In the genomic region with DNA sequence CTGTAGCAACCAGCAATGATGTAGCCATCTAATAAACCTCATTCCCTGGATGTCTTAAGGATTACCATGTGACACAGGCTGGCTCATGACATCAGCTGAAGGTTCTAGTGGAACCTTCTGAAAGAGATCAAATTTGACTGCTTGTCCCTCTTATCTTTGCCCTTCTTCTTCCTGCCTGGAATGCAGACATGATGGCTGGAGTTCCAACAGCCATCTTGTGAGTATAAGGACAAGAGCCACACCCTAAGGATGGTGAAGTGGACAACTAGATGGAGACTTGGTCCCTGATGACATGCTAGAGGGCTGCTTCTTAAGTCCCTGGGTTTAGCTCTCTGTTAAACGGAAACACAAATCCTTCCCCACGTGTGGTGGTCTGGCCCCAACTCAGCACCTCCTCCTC, we compare ENCODE assay signal across 3 cellular contexts.
TF ChIP-seq lines count a peak whose summit lies in the region.

No MANE protein-coding gene starts in this region.

TF ChIP-seq in HEK293, 187 proteins besides CTCF, POLR2A, EP300 and RAD21:
- TF ChIP-seq ZNF76 (tag by site-specific recombination; IDR thresholded peaks at IDR 0.05; ENCODE audit: borderline replicate concordance, low read depth) (no peak), KLF7 (tag by site-specific recombination; IDR thresholded peaks at IDR 0.05; ENCODE audit: borderline replicate concordance) (0 out of 2 replicates have a peak, but pooled peaks have one; percentile 18), KLF8 (tag by site-specific recombination; IDR thresholded peaks at IDR 0.05) (peak; percentile 50), ZNF830 (tag by site-specific recombination; IDR thresholded peaks at IDR 0.05; ENCODE audit: low read depth) (no peak), KLF1 (tag by site-specific recombination; IDR thresholded peaks at IDR 0.05) (no peak), SETDB1 (IDR thresholded peaks at IDR 0.05; ENCODE audit: insufficient read length, low read length) (peak; percentile 12), ZNF174 (tag by site-specific recombination; IDR thresholded peaks at IDR 0.05) (no peak)
- TF ChIP-seq, protein P1, sequence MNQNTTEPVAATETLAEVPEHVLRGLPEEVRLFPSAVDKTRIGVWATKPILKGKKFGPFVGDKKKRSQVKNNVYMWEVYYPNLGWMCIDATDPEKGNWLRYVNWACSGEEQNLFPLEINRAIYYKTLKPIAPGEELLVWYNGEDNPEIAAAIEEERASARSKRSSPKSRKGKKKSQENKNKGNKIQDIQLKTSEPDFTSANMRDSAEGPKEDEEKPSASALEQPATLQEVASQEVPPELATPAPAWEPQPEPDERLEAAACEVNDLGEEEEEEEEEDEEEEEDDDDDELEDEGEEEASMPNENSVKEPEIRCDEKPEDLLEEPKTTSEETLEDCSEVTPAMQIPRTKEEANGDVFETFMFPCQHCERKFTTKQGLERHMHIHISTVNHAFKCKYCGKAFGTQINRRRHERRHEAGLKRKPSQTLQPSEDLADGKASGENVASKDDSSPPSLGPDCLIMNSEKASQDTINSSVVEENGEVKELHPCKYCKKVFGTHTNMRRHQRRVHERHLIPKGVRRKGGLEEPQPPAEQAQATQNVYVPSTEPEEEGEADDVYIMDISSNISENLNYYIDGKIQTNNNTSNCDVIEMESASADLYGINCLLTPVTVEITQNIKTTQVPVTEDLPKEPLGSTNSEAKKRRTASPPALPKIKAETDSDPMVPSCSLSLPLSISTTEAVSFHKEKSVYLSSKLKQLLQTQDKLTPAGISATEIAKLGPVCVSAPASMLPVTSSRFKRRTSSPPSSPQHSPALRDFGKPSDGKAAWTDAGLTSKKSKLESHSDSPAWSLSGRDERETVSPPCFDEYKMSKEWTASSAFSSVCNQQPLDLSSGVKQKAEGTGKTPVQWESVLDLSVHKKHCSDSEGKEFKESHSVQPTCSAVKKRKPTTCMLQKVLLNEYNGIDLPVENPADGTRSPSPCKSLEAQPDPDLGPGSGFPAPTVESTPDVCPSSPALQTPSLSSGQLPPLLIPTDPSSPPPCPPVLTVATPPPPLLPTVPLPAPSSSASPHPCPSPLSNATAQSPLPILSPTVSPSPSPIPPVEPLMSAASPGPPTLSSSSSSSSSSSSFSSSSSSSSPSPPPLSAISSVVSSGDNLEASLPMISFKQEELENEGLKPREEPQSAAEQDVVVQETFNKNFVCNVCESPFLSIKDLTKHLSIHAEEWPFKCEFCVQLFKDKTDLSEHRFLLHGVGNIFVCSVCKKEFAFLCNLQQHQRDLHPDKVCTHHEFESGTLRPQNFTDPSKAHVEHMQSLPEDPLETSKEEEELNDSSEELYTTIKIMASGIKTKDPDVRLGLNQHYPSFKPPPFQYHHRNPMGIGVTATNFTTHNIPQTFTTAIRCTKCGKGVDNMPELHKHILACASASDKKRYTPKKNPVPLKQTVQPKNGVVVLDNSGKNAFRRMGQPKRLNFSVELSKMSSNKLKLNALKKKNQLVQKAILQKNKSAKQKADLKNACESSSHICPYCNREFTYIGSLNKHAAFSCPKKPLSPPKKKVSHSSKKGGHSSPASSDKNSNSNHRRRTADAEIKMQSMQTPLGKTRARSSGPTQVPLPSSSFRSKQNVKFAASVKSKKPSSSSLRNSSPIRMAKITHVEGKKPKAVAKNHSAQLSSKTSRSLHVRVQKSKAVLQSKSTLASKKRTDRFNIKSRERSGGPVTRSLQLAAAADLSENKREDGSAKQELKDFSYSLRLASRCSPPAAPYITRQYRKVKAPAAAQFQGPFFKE (tag by site-specific recombination; IDR thresholded peaks at IDR 0.05; ENCODE audit: borderline replicate concordance): no peak
- TF ChIP-seq, protein P2, sequence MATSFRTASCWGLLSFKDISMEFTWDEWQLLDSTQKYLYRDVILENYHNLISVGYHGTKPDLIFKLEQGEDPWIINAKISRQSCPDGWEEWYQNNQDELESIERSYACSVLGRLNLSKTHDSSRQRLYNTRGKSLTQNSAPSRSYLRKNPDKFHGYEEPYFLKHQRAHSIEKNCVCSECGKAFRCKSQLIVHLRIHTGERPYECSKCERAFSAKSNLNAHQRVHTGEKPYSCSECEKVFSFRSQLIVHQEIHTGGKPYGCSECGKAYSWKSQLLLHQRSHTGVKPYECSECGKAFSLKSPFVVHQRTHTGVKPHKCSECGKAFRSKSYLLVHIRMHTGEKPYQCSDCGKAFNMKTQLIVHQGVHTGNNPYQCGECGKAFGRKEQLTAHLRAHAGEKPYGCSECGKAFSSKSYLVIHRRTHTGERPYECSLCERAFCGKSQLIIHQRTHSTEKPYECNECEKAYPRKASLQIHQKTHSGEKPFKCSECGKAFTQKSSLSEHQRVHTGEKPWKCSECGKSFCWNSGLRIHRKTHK (tag by site-specific recombination; IDR thresholded peaks at IDR 0.05): no peak

TF ChIP-seq in K562, 482 proteins besides CTCF, POLR2A, EP300 and RAD21:
- TF ChIP-seq HLTF (IDR thresholded peaks at IDR 0.05) (peak; percentile 78; the same call in 1 of the 2 replicates), DNMT1 (IDR thresholded peaks at IDR 0.05) (no peak), ZNF165 (CRISPR knock-in tag; IDR thresholded peaks at IDR 0.05; ENCODE audit: borderline replicate concordance) (no peak), KDM1A (IDR thresholded peaks at IDR 0.05) (peak in 1 of 2 experiments; percentile 33; a peak in 1 of 4 replicates), PHB2 (IDR thresholded peaks at IDR 0.05; ENCODE audit: low read depth) (no peak), RBM25 (IDR thresholded peaks at IDR 0.05; ENCODE audit: low read depth, low read length, severe bottlenecking) (peak; percentile 81), RCOR1 (IDR thresholded peaks at IDR 0.05; ENCODE audit: borderline replicate concordance in 1 of 2, low read depth in 2 of 2, low read length in 2 of 2) (peak in 1 of 2 experiments; percentile 49; a peak in 1 of 4 replicates), BCOR (IDR thresholded peaks at IDR 0.05) (peak; percentile 53; the same call in 1 of the 2 replicates)
- TF ChIP-seq, protein P3, sequence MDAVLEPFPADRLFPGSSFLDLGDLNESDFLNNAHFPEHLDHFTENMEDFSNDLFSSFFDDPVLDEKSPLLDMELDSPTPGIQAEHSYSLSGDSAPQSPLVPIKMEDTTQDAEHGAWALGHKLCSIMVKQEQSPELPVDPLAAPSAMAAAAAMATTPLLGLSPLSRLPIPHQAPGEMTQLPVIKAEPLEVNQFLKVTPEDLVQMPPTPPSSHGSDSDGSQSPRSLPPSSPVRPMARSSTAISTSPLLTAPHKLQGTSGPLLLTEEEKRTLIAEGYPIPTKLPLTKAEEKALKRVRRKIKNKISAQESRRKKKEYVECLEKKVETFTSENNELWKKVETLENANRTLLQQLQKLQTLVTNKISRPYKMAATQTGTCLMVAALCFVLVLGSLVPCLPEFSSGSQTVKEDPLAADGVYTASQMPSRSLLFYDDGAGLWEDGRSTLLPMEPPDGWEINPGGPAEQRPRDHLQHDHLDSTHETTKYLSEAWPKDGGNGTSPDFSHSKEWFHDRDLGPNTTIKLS (IDR thresholded peaks at IDR 0.05; ENCODE audit: borderline replicate concordance, low read depth): no peak

TF ChIP-seq in GM12891, 5 proteins besides CTCF, POLR2A, EP300 and RAD21:
- no peak for TF ChIP-seq POLR2AphosphoS5 (IDR thresholded peaks at IDR 0.05; ENCODE audit: low read depth, low read length)
- no peak for TF ChIP-seq SPI1 (IDR thresholded peaks at IDR 0.05; ENCODE audit: low read depth, low read length)
- TF ChIP-seq PAX5 (IDR thresholded peaks at IDR 0.05; ENCODE audit: insufficient read depth, low read length, severe bottlenecking): no peak
- no peak for TF ChIP-seq TAF1 (IDR thresholded peaks at IDR 0.05; ENCODE audit: low read depth, low read length)
- no peak for TF ChIP-seq POU2F2 (IDR thresholded peaks at IDR 0.05; ENCODE audit: low read depth, low read length)
